Comparison of ENCODE assay signal across 21 cellular contexts in genomic region chr13:37106642-37107041, GRCh38. TPM values are rescaled to one million over a fixed set of nuclear protein-coding genes. Genes with fewer than 3 reads are reported as not detected.
A peak's percentile ranks its signal among the peaks of the same experiment; 100 is the strongest.
DNase-seq lines count a peak whose midpoint lies in the region; ATAC-seq, FAIRE-seq and TF ChIP-seq lines count a peak whose summit lies in the region.
"Had no signal": no experiment of that assay in that cellular context is flagged by ENCODE, and none has a peak within 500 bp of the region (broad histone marks: within the 10 kb centered on the region; RNA-seq: fewer than 3 reads in every experiment).

No MANE protein-coding gene starts in this region.

- H2AK5ac ChIP-seq in mesenchymal stem cell (ENCODE audit: low read length, severe bottlenecking), result no peak overlapping the region

- H4K20me1 ChIP-seq in keratinocyte (ENCODE audit: control insufficient read depth, extremely low read depth, insufficient read depth, low read length), result no peaks in the 10 kb centered on the region

- no peaks in the 10 kb centered on the region for H3K79me2 ChIP-seq in keratinocyte (ENCODE audit: control insufficient read depth, insufficient read depth, low read length)

- H3K4me3 ChIP-seq in HUES64 (ENCODE audit: low read length) (no peak overlapping the region), keratinocyte (ENCODE audit: control insufficient read depth in 2 of 3, extremely low read depth in 1 of 3, insufficient read depth in 2 of 3, low read depth in 1 of 3, low read length in 3 of 3) (no peak overlapping the region), stomach (no peak overlapping the region), mesenchymal stem cell (ENCODE audit: insufficient read depth in 1 of 2, low read depth in 1 of 2, low read length in 2 of 2) (no peak overlapping the region), thyroid gland (replicated peaks in 1 of 3) (no peak overlapping the region)

- H3K23ac ChIP-seq in mesenchymal stem cell (ENCODE audit: low read length in 2 of 2), result no peak overlapping the region

- H3K9me3 ChIP-seq in HUES64 (ENCODE audit: insufficient read depth, low read depth, low read length), result no peaks in the 10 kb centered on the region
- no peaks in the 10 kb centered on the region for H3K9me3 ChIP-seq in keratinocyte (ENCODE audit: control insufficient read depth, low read depth, low read length)
- H3K9me3 ChIP-seq in stomach, result no peaks in the 10 kb centered on the region
- no peaks in the 10 kb centered on the region for H3K9me3 ChIP-seq in mesenchymal stem cell (ENCODE audit: control insufficient read depth, low read length)
- H3K9me3 ChIP-seq in thyroid gland, result no peaks in the 10 kb centered on the region

- intact Hi-C loops in stomach (cut with DNase I; ENCODE audit: low total_unique reads), result loop anchor here (10.0 kb wide), 1 partner anchor 498 kb away; no protein-coding TSS in a partner anchor
- intact Hi-C loops in thyroid gland (cut with DNase I), result loop anchor here (10.0 kb wide), 1 partner anchor 498 kb away; no protein-coding TSS in a partner anchor

- H4K91ac ChIP-seq in mesenchymal stem cell (ENCODE audit: low read length), result no peak overlapping the region

- H3K27ac ChIP-seq in HUES64 (ENCODE audit: low read depth, low read length) (peak overlapping the region; percentile 23; the same call in 1 of the 2 replicates), keratinocyte (ENCODE audit: control insufficient read depth, insufficient read depth, low read length) (no peak overlapping the region), stomach (no peak overlapping the region), mesenchymal stem cell (ENCODE audit: low read length, poor library complexity, severe bottlenecking) (no peak overlapping the region), thyroid gland (no peak overlapping the region)

- peak; percentile 48 for FAIRE-seq in keratinocyte (lab: Jason Lieb, UNC)
- FAIRE-seq: G401.6 had no signal

- no peak overlapping the region for H2BK120ac ChIP-seq in mesenchymal stem cell (ENCODE audit: low read depth, low read length)

- no peak for ATAC-seq in stimulated activated effector memory CD8-positive, alpha-beta T cell treated with anti-CD3 and anti-CD28 coated beads, Interleukin-12 subunit alpha, Interleukin-12 subunit beta, amount 100 ng/mL, for 72 hours
- ATAC-seq: Panc1, SK-N-SH treated with all-trans-retinoic acid at 6 μM for 48 hours had no signal

- no peak overlapping the region for H2BK15ac ChIP-seq in mesenchymal stem cell (ENCODE audit: low read depth, poor library complexity, severe bottlenecking)

- H2AFZ ChIP-seq in keratinocyte (ENCODE audit: control insufficient read depth, low read length) (no peak overlapping the region), mesenchymal stem cell (ENCODE audit: low read depth, low read length) (no peak overlapping the region)

- no peak overlapping the region for H3K18ac ChIP-seq in mesenchymal stem cell (ENCODE audit: low read depth in 1 of 2, low read length in 2 of 2)

- no peak overlapping the region for H3K27ac Mint-ChIP-seq in stimulated activated effector memory CD8-positive, alpha-beta T cell treated with anti-CD3 and anti-CD28 coated beads, Interleukin-12 subunit alpha, Interleukin-12 subunit beta, amount 100 ng/mL, for 72 hours
- H3K27ac Mint-ChIP-seq: CD4-positive, alpha-beta T cell had no signal

- no peak overlapping the region for H3K4me3 Mint-ChIP-seq in stimulated activated effector memory CD8-positive, alpha-beta T cell treated with anti-CD3 and anti-CD28 coated beads, Interleukin-12 subunit alpha, Interleukin-12 subunit beta, amount 100 ng/mL, for 72 hours
- H3K4me3 Mint-ChIP-seq: CD4-positive, alpha-beta T cell had no signal

- TF ChIP-seq CTCF in keratinocyte (optimal IDR thresholded peaks at IDR 0.05 in 1 of 3, IDR thresholded peaks at IDR 0.05 in 1 of 3, conservative IDR thresholded peaks at IDR 0.05 in 1 of 3; ENCODE audit: extremely low read depth in 1 of 3, insufficient read depth in 2 of 3, low read length in 3 of 3), result no peak
- TF ChIP-seq CTCF in stomach (IDR thresholded peaks at IDR 0.05), result no peak
- TF ChIP-seq CTCF in thyroid gland (IDR thresholded peaks at IDR 0.05), result no peak

- TF ChIP-seq POLR2A in stomach (IDR thresholded peaks at IDR 0.05) (no peak), thyroid gland (IDR thresholded peaks at IDR 0.05) (no peak)

- no peak for TF ChIP-seq EP300 in stomach (IDR thresholded peaks at IDR 0.05)

- WGBS in HUES64, result 81% methylated on average over 2 of the region's 2 CpGs
- WGBS in stomach, 5 donors, result 62 to 70% (median 68%) methylated on average over 2 of the region's 2 CpGs
- 75% methylated on average over 2 of the region's 2 CpGs for WGBS in mesenchymal stem cell
- 87 to 95% methylated on average over 2 of the region's 2 CpGs for WGBS in thyroid gland, 2 donors

- H3K9ac ChIP-seq in HUES64 (ENCODE audit: low read depth, low read length), result no peak overlapping the region
- H3K9ac ChIP-seq in keratinocyte (ENCODE audit: control insufficient read depth, extremely low read depth, insufficient read depth, low read length), result no peak overlapping the region
- no peak overlapping the region for H3K9ac ChIP-seq in mesenchymal stem cell (ENCODE audit: low read length)

- DNase-seq in amniotic epithelial cell (ENCODE audit: low read depth) (peak; percentile 31), keratinocyte (ENCODE audit: low read depth, low spot score) (no peak), renal cortical epithelial cell (ENCODE audit: low read depth) (peak; percentile 3), stomach (no peak), mesenchymal stem cell (no peak), thyroid gland (no peak)
- no peak for DNase-seq in stimulated activated effector memory CD8-positive, alpha-beta T cell treated with anti-CD3 and anti-CD28 coated beads, Interleukin-12 subunit alpha, Interleukin-12 subunit beta, amount 100 ng/mL, for 72 hours (ENCODE audit: low spot score in 2 of 2)
- DNase-seq: ACHN; Calu3; CD4-positive, alpha-beta T cell; DMS79; NCI-H1048; NCI-H146; NCI-H446; NCI-H748 treated with DMSO at 0.1 percent for 48 hours; SHP77 had no signal

- H3K14ac ChIP-seq in mesenchymal stem cell (ENCODE audit: low read length in 2 of 2), result no peak overlapping the region

- no peaks in the 10 kb centered on the region for H3K4me1 Mint-ChIP-seq in stimulated activated effector memory CD8-positive, alpha-beta T cell treated with anti-CD3 and anti-CD28 coated beads, Interleukin-12 subunit alpha, Interleukin-12 subunit beta, amount 100 ng/mL, for 72 hours

- no peaks in the 10 kb centered on the region for H3K36me3 Mint-ChIP-seq in stimulated activated effector memory CD8-positive, alpha-beta T cell treated with anti-CD3 and anti-CD28 coated beads, Interleukin-12 subunit alpha, Interleukin-12 subunit beta, amount 100 ng/mL, for 72 hours

- H3K79me1 ChIP-seq in mesenchymal stem cell (replicated peaks; ENCODE audit: low read length, poor library complexity, severe bottlenecking), result no peaks in the 10 kb centered on the region

- H3K4me1 ChIP-seq in HUES64 (ENCODE audit: insufficient read depth, low read length), result peaks cover 27% of the 10 kb centered on the region
- no peaks in the 10 kb centered on the region for H3K4me1 ChIP-seq in keratinocyte (ENCODE audit: control insufficient read depth, extremely low read depth, insufficient read depth, low read length)
- peaks cover 0 to 14% (median 6%) of the 10 kb centered on the region in 4 donors for H3K4me1 ChIP-seq in stomach
- no peaks in the 10 kb centered on the region for H3K4me1 ChIP-seq in mesenchymal stem cell (ENCODE audit: control insufficient read depth, insufficient read depth, low read depth, low read length)
- no peaks in the 10 kb centered on the region for H3K4me1 ChIP-seq in thyroid gland

- H3K27me3 ChIP-seq in HUES64 (ENCODE audit: insufficient read depth, low read length), result no peaks in the 10 kb centered on the region
- no peaks in the 10 kb centered on the region for H3K27me3 ChIP-seq in keratinocyte (ENCODE audit: control insufficient read depth, extremely low read depth, insufficient read depth, low read length)
- H3K27me3 ChIP-seq in stomach, result no peaks in the 10 kb centered on the region
- H3K27me3 ChIP-seq in mesenchymal stem cell (ENCODE audit: control insufficient read depth in 1 of 2, insufficient read depth in 1 of 2, low read length in 2 of 2), result no peaks in the 10 kb centered on the region
- no peaks in the 10 kb centered on the region for H3K27me3 ChIP-seq in thyroid gland

- H2BK5ac ChIP-seq in mesenchymal stem cell (ENCODE audit: low read depth, low read length, poor library complexity, severe bottlenecking), result no peak overlapping the region

- no peaks in the 10 kb centered on the region for H3K9me3 Mint-ChIP-seq in stimulated activated effector memory CD8-positive, alpha-beta T cell treated with anti-CD3 and anti-CD28 coated beads, Interleukin-12 subunit alpha, Interleukin-12 subunit beta, amount 100 ng/mL, for 72 hours
- H3K9me3 Mint-ChIP-seq: CD4-positive, alpha-beta T cell had no signal

- no peaks in the 10 kb centered on the region for H3K9me1 ChIP-seq in keratinocyte (ENCODE audit: control insufficient read depth, extremely low read depth, insufficient read depth, low read length)

- H3K36me3 ChIP-seq in HUES64 (ENCODE audit: insufficient read depth, low read length) (no peaks in the 10 kb centered on the region), keratinocyte (ENCODE audit: control insufficient read depth in 2 of 2, extremely low read depth in 1 of 2, insufficient read depth in 2 of 2, low read length in 2 of 2) (no peaks in the 10 kb centered on the region), stomach (no peaks in the 10 kb centered on the region), mesenchymal stem cell (ENCODE audit: control insufficient read depth in 1 of 2, insufficient read depth in 2 of 2, low read depth in 1 of 2, low read length in 2 of 2) (no peaks in the 10 kb centered on the region), thyroid gland (no peaks in the 10 kb centered on the region)

- H2BK12ac ChIP-seq in mesenchymal stem cell (ENCODE audit: low read length in 2 of 2), result no peak overlapping the region

- no peak overlapping the region for H4K8ac ChIP-seq in mesenchymal stem cell (ENCODE audit: low read length)

- H3K4me2 ChIP-seq in keratinocyte (ENCODE audit: control insufficient read depth, extremely low read depth, insufficient read depth, low read depth, low read length), result no peak overlapping the region
- no peak overlapping the region for H3K4me2 ChIP-seq in mesenchymal stem cell (ENCODE audit: low read length, poor library complexity, severe bottlenecking)

- no peak overlapping the region for H3K4ac ChIP-seq in mesenchymal stem cell (ENCODE audit: low read depth in 1 of 2, low read length in 2 of 2)

- dilution Hi-C loops in keratinocyte (cut with MboI; ENCODE audit: extremely low pct_ligation_motif_present, low sequenced_read_pairs), result no loop called here

RNA-seq across cellular contexts. Expression of gene CSNK1A1L, which starts 1.2 kb away (rescaled TPM):
- polyA plus RNA-seq in HUES64 (2013, experiment 1 of 2), result not detected
- not detected for polyA plus RNA-seq in HUES64 (2013, experiment 2 of 2)
- not detected in 3 replicates for polyA plus RNA-seq in keratinocyte
- polyA plus RNA-seq in keratinocyte (2011; ENCODE audit: low read depth), result 0.25 TPM
- not detected in 2 replicates for polyA plus RNA-seq in keratinocyte (2011; cell fraction: cytosol; rRNA removed)
- polyA plus RNA-seq in keratinocyte (2011; cell fraction: nucleus; rRNA removed), result not detected in 2 replicates
- polyA plus RNA-seq in keratinocyte (2012; ENCODE audit: low replicate concordance), result 0.06 TPM in 1 of 2 replicates, not detected in the other
- not detected in 3 replicates for polyA minus RNA-seq in keratinocyte
- polyA minus RNA-seq in keratinocyte (2011; cell fraction: cytosol; rRNA and poly(A)+ RNA removed), result not detected
- not detected in 2 replicates for polyA minus RNA-seq in keratinocyte (2011; cell fraction: nucleus; rRNA and poly(A)+ RNA removed)
- total RNA-seq in renal cortical epithelial cell, result not detected in 2 replicates
- total RNA-seq in stomach, result not detected
- polyA plus RNA-seq in stomach, result not detected
- polyA plus RNA-seq in mesenchymal stem cell (2013, experiment 1 of 2), result not detected
- not detected for polyA plus RNA-seq in mesenchymal stem cell (2013, experiment 2 of 2)
- total RNA-seq in thyroid gland, result not detected
- total RNA-seq: Calu3; CD4-positive, alpha-beta T cell; H4 had no signal

RNA-seq across cellular contexts. Expression of gene SUPT20H, which starts 47.2 kb away (rescaled TPM):
- 49.9 TPM for polyA plus RNA-seq in HUES64 (2013, experiment 1 of 2)
- 62.8 TPM for polyA plus RNA-seq in HUES64 (2013, experiment 2 of 2)
- 53.9 to 65.4 TPM (median 57.4 TPM) in 3 replicates for polyA plus RNA-seq in keratinocyte
- 18.1 TPM for polyA plus RNA-seq in keratinocyte (2011; ENCODE audit: low read depth)
- polyA plus RNA-seq in keratinocyte (2011; cell fraction: cytosol; rRNA removed), result 34.2 and 58.5 TPM in 2 replicates
- polyA plus RNA-seq in keratinocyte (2011; cell fraction: nucleus; rRNA removed), result 71.5 and 78.8 TPM in 2 replicates
- polyA plus RNA-seq in keratinocyte (2012; ENCODE audit: low replicate concordance), result 25.2 and 32.6 TPM in 2 replicates
- 16.3 to 66.3 TPM (median 43.9 TPM) in 3 replicates for polyA minus RNA-seq in keratinocyte
- 21.7 TPM for polyA minus RNA-seq in keratinocyte (2011; cell fraction: cytosol; rRNA and poly(A)+ RNA removed)
- polyA minus RNA-seq in keratinocyte (2011; cell fraction: nucleus; rRNA and poly(A)+ RNA removed), result 41.5 and 67.0 TPM in 2 replicates
- 44.3 and 61.5 TPM in 2 replicates for total RNA-seq in renal cortical epithelial cell
- total RNA-seq in stomach, result 100 to 1,000 TPM in 2 of 5 donors, 10 to 100 TPM in 3; 36.4 to 152 (median 93.4) TPM
- 10 to 100 TPM; 16.9 to 22.5 (median 17.1) TPM for polyA plus RNA-seq in stomach
- polyA plus RNA-seq in mesenchymal stem cell (2013, experiment 1 of 2), result 79.0 TPM
- 78.2 TPM for polyA plus RNA-seq in mesenchymal stem cell (2013, experiment 2 of 2)
- 10 to 100 TPM; 59.5 to 85.6 (median 72.9) TPM for total RNA-seq in thyroid gland

Comparison
In these comparisons a context has a peak if more than half of its experiments do, and no peak if none do; other contexts are left out.
1. DNase-seq: peak in amniotic epithelial cell (single experiment) and renal cortical epithelial cell (single experiment); none in keratinocyte (single experiment), stomach (single experiment), stimulated activated effector memory CD8-positive, alpha-beta T cell treated with anti-CD3 and anti-CD28 coated beads, Interleukin-12 subunit alpha, Interleukin-12 subunit beta, amount 100 ng/mL, for 72 hours (0 of 2), mesenchymal stem cell (single experiment) and thyroid gland (0 of 2).